19 cellular contexts compared by ENCODE assay signal in the genomic region with DNA sequence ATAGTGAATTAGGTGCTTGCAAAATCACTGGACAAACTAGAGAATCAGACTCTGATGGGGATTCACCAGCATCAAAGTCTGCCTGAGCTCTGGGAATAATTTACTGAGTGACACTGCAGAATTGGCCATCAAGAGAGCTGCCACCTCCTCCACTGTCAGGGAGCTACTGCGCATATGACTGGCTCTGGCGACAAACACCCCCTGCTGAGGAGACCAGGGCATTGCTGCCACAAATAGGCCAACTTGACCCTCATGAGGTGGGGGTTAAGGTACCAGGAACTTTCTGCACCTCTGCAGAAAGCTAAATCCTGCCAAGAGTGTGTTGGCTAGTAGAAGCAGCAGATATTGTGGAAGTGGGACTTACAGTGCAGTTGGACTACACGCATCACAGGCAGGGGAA.
"Had no signal": no experiment of that assay in that cellular context is flagged by ENCODE, and none has a peak within 500 bp of the region (broad histone marks: within the 10 kb centered on the region; RNA-seq: fewer than 3 reads in every experiment).

No MANE protein-coding gene starts in this region.

- DNase-seq: activated CD4-positive, alpha-beta T cell treated with anti-CD3 and anti-CD28 coated beads, Interleukin-2, amount 10 ng/mL, durations not matched to agents 24 days and 14 days; activated CD4-positive, CD25-positive, alpha-beta regulatory T cell; activated CD8-positive, alpha-beta memory T cell treated with anti-CD3 and anti-CD28 coated beads, Interleukin-2, amount 50 U/mL, for 4 hours; activated CD8-positive, alpha-beta T cell treated with anti-CD3 and anti-CD28 coated beads, Interleukin-2, amount 10 ng/mL, durations not matched to agents 7 days and 5 days; activated gamma-delta T cell treated with Interleukin-2 at 50 U/mL for 16 hours; activated naive CD8-positive, alpha-beta T cell treated with anti-CD3 and anti-CD28 coated beads for 36 hours; activated T-cell treated with anti-CD3 and anti-CD28 coated beads, Interleukin-2, amount 50 U/mL, for 48 hours; amygdala; body of pancreas; central memory CD4-positive, alpha-beta T cell; cortex of kidney; effector CD8-positive, alpha-beta T cell; head of caudate nucleus; occipital lobe; psoas muscle; stimulated activated naive CD8-positive, alpha-beta T cell treated with anti-CD3 and anti-CD28 coated beads, Interleukin-15, amount 100 ng/mL, for 72 hours; SW 1271; testis had no signal

- H3K9me3 ChIP-seq: body of pancreas, psoas muscle, testis had no signal

- H3K4me3 ChIP-seq: body of pancreas, psoas muscle, testis had no signal

- H3K27me3 ChIP-seq: body of pancreas, testis had no signal

- H3K4me1 ChIP-seq: body of pancreas, psoas muscle, testis had no signal

- ATAC-seq: activated CD8-positive, alpha-beta T cell treated with anti-CD3 and anti-CD28 coated beads, Interleukin-2, amount 10 ng/mL, durations not matched to agents 7 days and 5 days; body of pancreas; psoas muscle; sciatic nerve; stimulated activated naive CD8-positive, alpha-beta T cell treated with anti-CD3 and anti-CD28 coated beads, Interleukin-15, amount 100 ng/mL, for 72 hours had no signal

- H3K27ac ChIP-seq: body of pancreas, psoas muscle, testis had no signal
